Comparison of ENCODE assay signal across 1 cellular context in the genomic region with DNA sequence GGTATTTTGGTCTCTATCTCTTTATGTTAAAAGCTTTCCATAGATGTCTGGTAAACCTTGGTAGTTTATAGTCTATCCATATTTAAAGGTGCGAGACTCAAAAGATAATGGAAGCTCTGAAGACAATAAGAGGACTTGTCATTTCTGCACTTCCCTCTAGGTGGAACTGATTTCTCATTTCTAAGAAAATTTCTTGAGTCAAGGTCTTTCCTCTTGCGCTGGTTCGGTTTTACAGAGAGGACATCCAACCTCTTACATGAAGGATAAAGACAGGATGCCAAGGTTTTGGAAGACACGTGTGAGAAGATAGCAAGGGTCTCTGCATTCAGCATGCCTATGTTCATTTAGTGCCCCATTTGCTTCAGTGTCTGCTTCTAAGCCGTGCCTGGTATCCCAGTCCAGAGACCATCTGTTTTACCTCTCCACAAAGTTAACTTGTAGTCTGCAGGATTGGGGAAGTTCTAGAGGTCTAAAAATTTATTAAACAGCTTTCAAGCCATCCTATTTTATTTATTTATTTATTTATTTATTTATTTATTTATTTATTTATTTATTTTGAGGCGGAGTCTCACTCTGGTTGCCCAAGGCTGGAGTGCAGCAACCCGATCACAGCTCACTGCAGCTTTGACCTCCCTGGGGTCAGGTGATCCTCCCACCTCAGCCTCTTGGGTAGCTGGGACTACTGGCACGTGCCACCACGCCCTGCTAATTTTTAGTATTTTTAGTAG.
TF ChIP-seq lines count a peak whose summit lies in the region.

No MANE protein-coding gene starts in this region.

TF ChIP-seq in HCT116, 20 proteins besides CTCF, POLR2A, EP300 and RAD21:
- TF ChIP-seq, protein P1, sequence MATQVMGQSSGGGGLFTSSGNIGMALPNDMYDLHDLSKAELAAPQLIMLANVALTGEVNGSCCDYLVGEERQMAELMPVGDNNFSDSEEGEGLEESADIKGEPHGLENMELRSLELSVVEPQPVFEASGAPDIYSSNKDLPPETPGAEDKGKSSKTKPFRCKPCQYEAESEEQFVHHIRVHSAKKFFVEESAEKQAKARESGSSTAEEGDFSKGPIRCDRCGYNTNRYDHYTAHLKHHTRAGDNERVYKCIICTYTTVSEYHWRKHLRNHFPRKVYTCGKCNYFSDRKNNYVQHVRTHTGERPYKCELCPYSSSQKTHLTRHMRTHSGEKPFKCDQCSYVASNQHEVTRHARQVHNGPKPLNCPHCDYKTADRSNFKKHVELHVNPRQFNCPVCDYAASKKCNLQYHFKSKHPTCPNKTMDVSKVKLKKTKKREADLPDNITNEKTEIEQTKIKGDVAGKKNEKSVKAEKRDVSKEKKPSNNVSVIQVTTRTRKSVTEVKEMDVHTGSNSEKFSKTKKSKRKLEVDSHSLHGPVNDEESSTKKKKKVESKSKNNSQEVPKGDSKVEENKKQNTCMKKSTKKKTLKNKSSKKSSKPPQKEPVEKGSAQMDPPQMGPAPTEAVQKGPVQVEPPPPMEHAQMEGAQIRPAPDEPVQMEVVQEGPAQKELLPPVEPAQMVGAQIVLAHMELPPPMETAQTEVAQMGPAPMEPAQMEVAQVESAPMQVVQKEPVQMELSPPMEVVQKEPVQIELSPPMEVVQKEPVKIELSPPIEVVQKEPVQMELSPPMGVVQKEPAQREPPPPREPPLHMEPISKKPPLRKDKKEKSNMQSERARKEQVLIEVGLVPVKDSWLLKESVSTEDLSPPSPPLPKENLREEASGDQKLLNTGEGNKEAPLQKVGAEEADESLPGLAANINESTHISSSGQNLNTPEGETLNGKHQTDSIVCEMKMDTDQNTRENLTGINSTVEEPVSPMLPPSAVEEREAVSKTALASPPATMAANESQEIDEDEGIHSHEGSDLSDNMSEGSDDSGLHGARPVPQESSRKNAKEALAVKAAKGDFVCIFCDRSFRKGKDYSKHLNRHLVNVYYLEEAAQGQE (IDR thresholded peaks at IDR 0.05; ENCODE audit: low read depth): no peak
- TF ChIP-seq, protein P2, sequence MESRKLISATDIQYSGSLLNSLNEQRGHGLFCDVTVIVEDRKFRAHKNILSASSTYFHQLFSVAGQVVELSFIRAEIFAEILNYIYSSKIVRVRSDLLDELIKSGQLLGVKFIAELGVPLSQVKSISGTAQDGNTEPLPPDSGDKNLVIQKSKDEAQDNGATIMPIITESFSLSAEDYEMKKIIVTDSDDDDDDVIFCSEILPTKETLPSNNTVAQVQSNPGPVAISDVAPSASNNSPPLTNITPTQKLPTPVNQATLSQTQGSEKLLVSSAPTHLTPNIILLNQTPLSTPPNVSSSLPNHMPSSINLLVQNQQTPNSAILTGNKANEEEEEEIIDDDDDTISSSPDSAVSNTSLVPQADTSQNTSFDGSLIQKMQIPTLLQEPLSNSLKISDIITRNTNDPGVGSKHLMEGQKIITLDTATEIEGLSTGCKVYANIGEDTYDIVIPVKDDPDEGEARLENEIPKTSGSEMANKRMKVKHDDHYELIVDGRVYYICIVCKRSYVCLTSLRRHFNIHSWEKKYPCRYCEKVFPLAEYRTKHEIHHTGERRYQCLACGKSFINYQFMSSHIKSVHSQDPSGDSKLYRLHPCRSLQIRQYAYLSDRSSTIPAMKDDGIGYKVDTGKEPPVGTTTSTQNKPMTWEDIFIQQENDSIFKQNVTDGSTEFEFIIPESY (IDR thresholded peaks at IDR 0.05; ENCODE audit: extremely low read depth, insufficient replicate concordance, low read length): no peak
- TF ChIP-seq CBX3 (IDR thresholded peaks at IDR 0.05; ENCODE audit: low read depth) (no peak), POLR2AphosphoS5 (IDR thresholded peaks at IDR 0.05; ENCODE audit: low read depth, low read length) (no peak), CEBPB (IDR thresholded peaks at IDR 0.05; ENCODE audit: low read depth) (no peak), SP1 (IDR thresholded peaks at IDR 0.05; ENCODE audit: low read depth) (no peak), JUND (IDR thresholded peaks at IDR 0.05) (no peak), ZNF274 (IDR thresholded peaks at IDR 0.05; ENCODE audit: low read depth, low read length) (no peak), SRF (IDR thresholded peaks at IDR 0.05; ENCODE audit: low read depth) (no peak), ZFX (IDR thresholded peaks at IDR 0.05) (no peak), EZH2phosphoT487 (IDR thresholded peaks at IDR 0.05; ENCODE audit: borderline replicate concordance) (no peak), FOSL1 (IDR thresholded peaks at IDR 0.05; ENCODE audit: low read depth) (no peak), SIN3A (IDR thresholded peaks at IDR 0.05; ENCODE audit: low read depth) (no peak), YY1 (IDR thresholded peaks at IDR 0.05; ENCODE audit: extremely low read depth, insufficient replicate concordance, low read depth, low read length) (no peak)
- TF ChIP-seq, protein P3, sequence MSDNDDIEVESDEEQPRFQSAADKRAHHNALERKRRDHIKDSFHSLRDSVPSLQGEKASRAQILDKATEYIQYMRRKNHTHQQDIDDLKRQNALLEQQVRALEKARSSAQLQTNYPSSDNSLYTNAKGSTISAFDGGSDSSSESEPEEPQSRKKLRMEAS (IDR thresholded peaks at IDR 0.05): no peak
- TF ChIP-seq, protein P4, sequence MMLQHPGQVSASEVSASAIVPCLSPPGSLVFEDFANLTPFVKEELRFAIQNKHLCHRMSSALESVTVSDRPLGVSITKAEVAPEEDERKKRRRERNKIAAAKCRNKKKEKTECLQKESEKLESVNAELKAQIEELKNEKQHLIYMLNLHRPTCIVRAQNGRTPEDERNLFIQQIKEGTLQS (IDR thresholded peaks at IDR 0.05): no peak
